24 cellular contexts compared by ENCODE assay signal in the genomic region with DNA sequence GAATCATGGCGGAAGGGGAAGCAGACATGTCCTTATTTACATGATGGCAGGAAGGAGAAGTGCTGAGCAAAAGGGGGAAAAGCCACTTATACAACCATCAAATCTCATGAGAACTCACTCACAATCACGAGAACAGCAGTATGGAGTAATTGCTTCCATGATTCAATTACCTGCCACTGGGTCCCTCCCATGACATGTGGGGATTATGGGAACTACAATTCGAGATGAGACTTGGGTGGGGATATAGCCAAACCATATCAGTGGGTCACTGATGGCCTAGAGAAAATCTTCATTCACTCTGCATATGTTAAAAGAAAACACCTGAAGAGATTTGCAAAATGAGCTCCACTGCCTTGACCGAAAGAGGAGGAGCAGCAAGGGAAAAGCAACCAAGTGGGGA.
DNase-seq lines count a peak whose midpoint lies in the region; TF ChIP-seq lines count a peak whose summit lies in the region.
"Had no signal": no experiment of that assay in that cellular context is flagged by ENCODE, and none has a peak within 500 bp of the region (broad histone marks: within the 10 kb centered on the region; RNA-seq: fewer than 3 reads in every experiment).

No MANE protein-coding gene starts in this region.

- no TSS peak for BruUV-seq in Caco-2 (replicated peaks; lab: Mats Ljungman, UMichigan)

- H3K36me3 ChIP-seq in Caco-2 (ENCODE audit: control insufficient read depth, insufficient read depth, low read length) = no peaks in the 10 kb centered on the region
- no peaks in the 10 kb centered on the region for H3K36me3 ChIP-seq in HUES48 (ENCODE audit: control insufficient read depth, insufficient read depth, low read length)
- H3K36me3 ChIP-seq in endodermal cell (ENCODE audit: control insufficient read depth, insufficient read depth, low read length) = no peaks in the 10 kb centered on the region
- H3K36me3 ChIP-seq: HAP-1 had no signal

- peak overlapping the region; percentile 90 for H3K27ac Mint-ChIP-seq in Caco-2 (ENCODE audit: unreplicated experiment)
- peak overlapping the region; percentile 78 for H3K27ac Mint-ChIP-seq in endodermal cell
- peak overlapping the region in 2 of 3 experiments; percentile 13 to 32 for H3K27ac Mint-ChIP-seq in nephron
- no peak overlapping the region for H3K27ac Mint-ChIP-seq in T-helper 2 cell treated with Interferon-gamma antibody and Interleukin-4, amounts not matched to agents 5 μg/mL and 100 μg/mL, for 36 hours
- H3K27ac Mint-ChIP-seq: CD4-positive, alpha-beta T cell; HFFc6 had no signal

- H3K27me3 ChIP-seq in Caco-2 (replicated peaks; ENCODE audit: control insufficient read depth, insufficient read depth, low read length) = no peaks in the 10 kb centered on the region
- no peaks in the 10 kb centered on the region for H3K27me3 ChIP-seq in HUES48 (ENCODE audit: control insufficient read depth, insufficient read depth, low read length)
- H3K27me3 ChIP-seq in endodermal cell (ENCODE audit: control insufficient read depth, insufficient read depth, low read length, poor library complexity, severe bottlenecking) = no peaks in the 10 kb centered on the region
- H3K27me3 ChIP-seq: BLaER1 treated with 17β-estradiol and CSF1 and Interleukin-3, amounts not matched to agents 10 nM and 100 nM had no signal

- peak overlapping the region; percentile 91 for H3K27ac ChIP-seq in HUES48 (ENCODE audit: low read depth, low read length)
- H3K27ac ChIP-seq in endodermal cell (ENCODE audit: low read depth, low read length) = no peak overlapping the region
- H3K27ac ChIP-seq: BLaER1 treated with 17β-estradiol and CSF1 and Interleukin-3, amounts not matched to agents 10 nM and 100 nM had no signal

- H3K4me1 Mint-ChIP-seq in Caco-2 (ENCODE audit: low read depth, unreplicated experiment) (peaks cover 38% of the 10 kb centered on the region), endodermal cell (peaks cover 29% of the 10 kb centered on the region), nephron (peaks cover 28% of the 10 kb centered on the region)
- no peaks in the 10 kb centered on the region for H3K4me1 Mint-ChIP-seq in T-helper 2 cell treated with Interferon-gamma antibody and Interleukin-4, amounts not matched to agents 5 μg/mL and 100 μg/mL, for 36 hours (ENCODE audit: low read depth)

- H3K36me3 Mint-ChIP-seq in Caco-2 (ENCODE audit: insufficient read depth, unreplicated experiment) = no peaks in the 10 kb centered on the region
- peaks cover 18% of the 10 kb centered on the region for H3K36me3 Mint-ChIP-seq in endodermal cell (ENCODE audit: low read depth)
- no peaks in the 10 kb centered on the region for H3K36me3 Mint-ChIP-seq in nephron (ENCODE audit: low read depth)
- H3K36me3 Mint-ChIP-seq in T-helper 2 cell treated with Interferon-gamma antibody and Interleukin-4, amounts not matched to agents 5 μg/mL and 100 μg/mL, for 36 hours (ENCODE audit: low read depth) = no peaks in the 10 kb centered on the region

- H3K9me3 ChIP-seq in Caco-2 (peaks cover 12% of the 10 kb centered on the region), HUES48 (ENCODE audit: control insufficient read depth, insufficient read depth, low read length) (peaks cover 24% of the 10 kb centered on the region), endodermal cell (ENCODE audit: control insufficient read depth, low read length) (peaks cover 61% of the 10 kb centered on the region)
- H3K9me3 ChIP-seq: SK-N-SH had no signal

- H3K4me3 Mint-ChIP-seq in Caco-2 (ENCODE audit: unreplicated experiment) (peak overlapping the region; percentile 13), endodermal cell (no peak overlapping the region), nephron (no peak overlapping the region)
- H3K4me3 Mint-ChIP-seq in T-helper 2 cell treated with Interferon-gamma antibody and Interleukin-4, amounts not matched to agents 5 μg/mL and 100 μg/mL, for 36 hours = no peak overlapping the region
- H3K4me3 Mint-ChIP-seq: CD4-positive, alpha-beta T cell; HFFc6 had no signal

- DNase-seq in Caco-2 = no peak
- peak; percentile 63 for DNase-seq in endodermal cell
- no peak for DNase-seq in mucosa of gallbladder (ENCODE audit: low spot score)
- no peak for DNase-seq in activated CD4-positive, alpha-beta T cell treated with anti-CD3 and anti-CD28 coated beads for 4 hours
- DNase-seq in T-helper 2 cell treated with Interferon-gamma antibody and Interleukin-4, amounts not matched to agents 5 μg/mL and 100 μg/mL, for 36 hours (ENCODE audit: low spot score) = no peak
- DNase-seq in stimulated activated CD4-positive, alpha-beta T cell treated with anti-CD3 and anti-CD28 coated beads, Interleukin-4, amount 100 ng/mL, for 4 hours = no peak
- DNase-seq: AML-193; CD4-positive, alpha-beta T cell; DMS79; EL; GDM1; HFFc6; Karpas-422; NCI-H1436; NCI-H187; NCI-H2081 treated with DMSO at 0.1 percent for 48 hours; NCI-H2171; NCI-H226; SK-N-SH; SW 1271 had no signal

- H3K4me1 ChIP-seq in Caco-2 (peaks cover 39% of the 10 kb centered on the region), HUES48 (ENCODE audit: control insufficient read depth, insufficient read depth, low read length) (peaks cover 20% of the 10 kb centered on the region), endodermal cell (ENCODE audit: control insufficient read depth, insufficient read depth, low read length) (peaks cover 16% of the 10 kb centered on the region)

- H3K9ac ChIP-seq in HUES48 (ENCODE audit: low read depth, low read length) (no peak overlapping the region), endodermal cell (ENCODE audit: extremely low read depth, low read length, poor library complexity, severe bottlenecking) (peak overlapping the region; percentile 2)
- H3K9ac ChIP-seq: BLaER1 treated with 17β-estradiol and CSF1 and Interleukin-3, amounts not matched to agents 10 nM and 100 nM; SK-N-SH had no signal

- WGBS in endodermal cell (ENCODE audit: insufficient coverage in 1 of 2, insufficient read length in 1 of 2), 2 experiments = 44 to 64% methylated on average over 2 to 4 of the region's 4 CpGs

- TF ChIP-seq CTCF in Caco-2 (IDR thresholded peaks at IDR 0.05; ENCODE audit: insufficient read depth in 1 of 2, low read depth in 1 of 2, low read length in 1 of 2, severe bottlenecking in 1 of 2, unreplicated experiment in 1 of 2) (no peak), endodermal cell (conservative IDR thresholded peaks at IDR 0.05) (no peak), nephron (IDR thresholded peaks at IDR 0.05; ENCODE audit: unreplicated experiment in 3 of 3) (no peak)

- H3K4me3 ChIP-seq in Caco-2 (ENCODE audit: low read depth, low read length) = no peak overlapping the region
- H3K4me3 ChIP-seq in HUES48 (ENCODE audit: low read depth, low read length) = no peak overlapping the region
- no peak overlapping the region for H3K4me3 ChIP-seq in endodermal cell (ENCODE audit: low read length)
- H3K4me3 ChIP-seq: BLaER1 treated with 17β-estradiol and CSF1 and Interleukin-3, amounts not matched to agents 10 nM and 100 nM; HAP-1 had no signal

- H3K27me3 Mint-ChIP-seq in Caco-2 (ENCODE audit: insufficient read depth, unreplicated experiment) (no peaks in the 10 kb centered on the region), endodermal cell (ENCODE audit: insufficient read depth) (no peaks in the 10 kb centered on the region), nephron (ENCODE audit: low read depth) (peaks cover 10% of the 10 kb centered on the region)
- H3K27me3 Mint-ChIP-seq in T-helper 2 cell treated with Interferon-gamma antibody and Interleukin-4, amounts not matched to agents 5 μg/mL and 100 μg/mL, for 36 hours (ENCODE audit: low read depth) = no peaks in the 10 kb centered on the region

- CTCF ChIA-PET in Caco-2 (lab: Charles Lee) = no interaction called here

- POLR2A ChIA-PET in Caco-2 (lab: Charles Lee) = no interaction called here

- intact Hi-C loops in Caco-2 (cut with micrococcal nuclease; ENCODE audit: unreplicated experiment) = no loop called here

- H3K9me3 Mint-ChIP-seq in Caco-2 (ENCODE audit: unreplicated experiment) = peaks cover 25% of the 10 kb centered on the region
- peaks cover 75% of the 10 kb centered on the region for H3K9me3 Mint-ChIP-seq in endodermal cell
- peaks cover 19% of the 10 kb centered on the region for H3K9me3 Mint-ChIP-seq in nephron
- H3K9me3 Mint-ChIP-seq in T-helper 2 cell treated with Interferon-gamma antibody and Interleukin-4, amounts not matched to agents 5 μg/mL and 100 μg/mL, for 36 hours = no peaks in the 10 kb centered on the region
